8 cellular contexts compared by ENCODE assay signal in genomic region chr19:49592486-49593232, GRCh38. TPM values are rescaled to one million over a fixed set of nuclear protein-coding genes. Genes with fewer than 3 reads are reported as not detected.
DNase-seq lines count a peak whose midpoint lies in the region; TF ChIP-seq lines count a peak whose summit lies in the region.

No MANE protein-coding gene starts in this region.

- TF ChIP-seq CTCF in DOHH2 (IDR thresholded peaks at IDR 0.05; ENCODE audit: low read depth, low read length, poor library complexity, severe bottlenecking) (no peak), spleen (IDR thresholded peaks at IDR 0.05 in 8 of 11, conservative IDR thresholded peaks at IDR 0.05 in 3 of 11) (no peak)

- peak overlapping the region; percentile 91 for H3K4me3 ChIP-seq in DOHH2 (ENCODE audit: low read length)
- peak overlapping the region; percentile 81 for H3K4me3 ChIP-seq in iPS-15b (ENCODE audit: low read depth, low read length)
- peak overlapping the region; percentile 76 to 99 (median 96) for H3K4me3 ChIP-seq in spleen

- peaks cover 10% of the 10 kb centered on the region for H3K27me3 Mint-ChIP-seq in activated T-helper 1 cell treated with anti-CD3 and anti-CD28 coated beads, Interleukin-12 subunit alpha, Interleukin-12 subunit beta, Interleukin-2, Interleukin-4 antibody, amounts not matched to agents 30 ng/mL and 10 ng/mL and 1 ng/mL, durations not matched to agents 14 hours and 24 hours and 36 hours (ENCODE audit: insufficient read depth)

- WGBS in spleen, 5 donors = 2 to 6% (median 4%) methylated on average over 27 to 28 of the region's 28 CpGs

- no peaks in the 10 kb centered on the region for H3K9me3 Mint-ChIP-seq in activated T-helper 1 cell treated with anti-CD3 and anti-CD28 coated beads, Interleukin-12 subunit alpha, Interleukin-12 subunit beta, Interleukin-2, Interleukin-4 antibody, amounts not matched to agents 30 ng/mL and 10 ng/mL and 1 ng/mL, durations not matched to agents 14 hours and 24 hours and 36 hours

- peaks cover 4% of the 10 kb centered on the region; the same call in 1 of the 2 replicates for H3K27me3 ChIP-seq in DOHH2 (ENCODE audit: control insufficient read depth, low read length)
- no peaks in the 10 kb centered on the region for H3K27me3 ChIP-seq in iPS-15b (ENCODE audit: control insufficient read depth, insufficient read depth, low read length)
- H3K27me3 ChIP-seq in spleen (replicated peaks in 1 of 7) = no peaks in the 10 kb centered on the region

- peak overlapping the region; percentile 81 for H3K9ac ChIP-seq in iPS-15b (ENCODE audit: low read depth, low read length)

- H3K4me1 Mint-ChIP-seq in activated T-helper 1 cell treated with anti-CD3 and anti-CD28 coated beads, Interleukin-12 subunit alpha, Interleukin-12 subunit beta, Interleukin-2, Interleukin-4 antibody, amounts not matched to agents 30 ng/mL and 10 ng/mL and 1 ng/mL, durations not matched to agents 14 hours and 24 hours and 36 hours (ENCODE audit: low read depth) = peaks cover 40% of the 10 kb centered on the region

- no peak for DNase-seq in activated T-helper 1 cell treated with anti-CD3 and anti-CD28 coated beads, Interleukin-12 subunit alpha, Interleukin-12 subunit beta, Interleukin-2, Interleukin-4 antibody, amounts not matched to agents 30 ng/mL and 10 ng/mL and 1 ng/mL, durations not matched to agents 14 hours and 24 hours and 36 hours (ENCODE audit: low spot score)
- peak; percentile 79 for DNase-seq in spleen
- DNase-seq in mesenteric fat pad (ENCODE audit: low spot score) = no peak
- no peak for DNase-seq in CD1c-positive myeloid dendritic cell (ENCODE audit: extremely low spot score)
- no peak for DNase-seq in GF-D8 (lab: John Stamatoyannopoulos, UW)

- peak overlapping the region; percentile 95 for H3K27ac Mint-ChIP-seq in activated T-helper 1 cell treated with anti-CD3 and anti-CD28 coated beads, Interleukin-12 subunit alpha, Interleukin-12 subunit beta, Interleukin-2, Interleukin-4 antibody, amounts not matched to agents 30 ng/mL and 10 ng/mL and 1 ng/mL, durations not matched to agents 14 hours and 24 hours and 36 hours

- H3K4me1 ChIP-seq in DOHH2 (ENCODE audit: control insufficient read depth, low read length) (peaks cover 22% of the 10 kb centered on the region), iPS-15b (ENCODE audit: control insufficient read depth, insufficient read depth, low read length) (peaks cover 9% of the 10 kb centered on the region), spleen (peaks cover 16 to 63% (median 34%) of the 10 kb centered on the region in 6 donors)

- peaks cover 49% of the 10 kb centered on the region for H3K36me3 ChIP-seq in DOHH2 (ENCODE audit: control insufficient read depth, low read length)
- H3K36me3 ChIP-seq in KOPT-K1 (ENCODE audit: insufficient read depth, low read length) = peaks cover 41% of the 10 kb centered on the region
- H3K36me3 ChIP-seq in iPS-15b (ENCODE audit: control insufficient read depth, insufficient read depth, low read length) = peaks cover 29% of the 10 kb centered on the region
- H3K36me3 ChIP-seq in spleen = peaks cover 3 to 42% (median 38%) of the 10 kb centered on the region in 6 donors

- no peak for TF ChIP-seq POLR2A in spleen (IDR thresholded peaks at IDR 0.05)

- no peaks in the 10 kb centered on the region; the same call in 1 of the 2 replicates for H4K20me1 ChIP-seq in DOHH2 (ENCODE audit: control insufficient read depth, insufficient read depth, low read depth, low read length)

- no peaks in the 10 kb centered on the region for H3K9me3 ChIP-seq in DOHH2 (ENCODE audit: control insufficient read depth, insufficient read depth, low read length)
- no peaks in the 10 kb centered on the region for H3K9me3 ChIP-seq in KOPT-K1 (ENCODE audit: insufficient read depth, low read length, poor library complexity, severe bottlenecking)
- H3K9me3 ChIP-seq in iPS-15b (ENCODE audit: control insufficient read depth, insufficient read depth, low read length) = no peaks in the 10 kb centered on the region
- no peaks in the 10 kb centered on the region for H3K9me3 ChIP-seq in spleen

- H3F3A ChIP-seq in DOHH2 (ENCODE audit: control insufficient read depth, insufficient read depth) = peaks cover 24% of the 10 kb centered on the region

- H3K36me3 Mint-ChIP-seq in activated T-helper 1 cell treated with anti-CD3 and anti-CD28 coated beads, Interleukin-12 subunit alpha, Interleukin-12 subunit beta, Interleukin-2, Interleukin-4 antibody, amounts not matched to agents 30 ng/mL and 10 ng/mL and 1 ng/mL, durations not matched to agents 14 hours and 24 hours and 36 hours (ENCODE audit: low read depth) = peaks cover 14% of the 10 kb centered on the region

- H3K4me3 Mint-ChIP-seq in activated T-helper 1 cell treated with anti-CD3 and anti-CD28 coated beads, Interleukin-12 subunit alpha, Interleukin-12 subunit beta, Interleukin-2, Interleukin-4 antibody, amounts not matched to agents 30 ng/mL and 10 ng/mL and 1 ng/mL, durations not matched to agents 14 hours and 24 hours and 36 hours = peak overlapping the region; percentile 88

- no peaks in the 10 kb centered on the region for H3K9me2 ChIP-seq in DOHH2 (replicated peaks; ENCODE audit: control insufficient read depth, low read length)

- H3K79me2 ChIP-seq in DOHH2 (ENCODE audit: control insufficient read depth, low read length) = peaks cover 63% of the 10 kb centered on the region

- H3K4me2 ChIP-seq in DOHH2 (ENCODE audit: low read length) = peak overlapping the region; percentile 85

- intact Hi-C loops in activated T-helper 1 cell treated with anti-CD3 and anti-CD28 coated beads, Interleukin-12 subunit alpha, Interleukin-12 subunit beta, Interleukin-2, Interleukin-4 antibody, amounts not matched to agents 30 ng/mL and 10 ng/mL and 1 ng/mL, durations not matched to agents 14 hours and 24 hours and 36 hours (cut with micrococcal nuclease) = loop anchor here (1.0 to 10.0 kb wide), 5 partner anchors 48 to 435 kb away; partner anchors contain the start of genes BCL2L12, FUZ, IRF3 and MED25
- intact Hi-C loops in spleen (cut with DNase I; ENCODE audit: low total_unique reads) = loop anchor here (10.0 kb wide), 1 partner anchor 72 kb away; the partner anchor contains the start of genes BCL2L12 and IRF3

- H3K27ac ChIP-seq in DOHH2 (ENCODE audit: low read depth, low read length) = peak overlapping the region; percentile 100
- H3K27ac ChIP-seq in KOPT-K1 (ENCODE audit: low read depth, low read length, poor library complexity, severe bottlenecking) = peak overlapping the region; percentile 97
- peak overlapping the region; percentile 35 to 96 (median 92) for H3K27ac ChIP-seq in spleen

RNA-seq across cellular contexts. Expression of gene PRR12, which starts 1.7 kb away (rescaled TPM):
- total RNA-seq in activated T-helper 1 cell treated with anti-CD3 and anti-CD28 coated beads, Interleukin-12 subunit alpha, Interleukin-12 subunit beta, Interleukin-2, Interleukin-4 antibody, amounts not matched to agents 30 ng/mL and 10 ng/mL and 1 ng/mL, durations not matched to agents 14 hours and 24 hours and 36 hours = 32.3 and 34.2 TPM in 2 replicates
- 10 to 100 TPM; 18.8 to 44.3 (median 34.6) TPM for total RNA-seq in spleen
- polyA plus RNA-seq in spleen = 10 to 100 TPM in 1 of 3 donors, 1 to 10 TPM in 2; 3.7 to 21.4 (median 3.9) TPM
- 22.3 TPM for total RNA-seq in mesenteric fat pad

RNA-seq across cellular contexts. Expression of gene PRRG2, which starts 11.5 kb away (rescaled TPM):
- total RNA-seq in activated T-helper 1 cell treated with anti-CD3 and anti-CD28 coated beads, Interleukin-12 subunit alpha, Interleukin-12 subunit beta, Interleukin-2, Interleukin-4 antibody, amounts not matched to agents 30 ng/mL and 10 ng/mL and 1 ng/mL, durations not matched to agents 14 hours and 24 hours and 36 hours = 0.59 and 1.2 TPM in 2 replicates
- 1 to 10 TPM in 5 of 7 donors, under 1 TPM in 2; 0.37 to 7.9 (median 1.3) TPM for total RNA-seq in spleen
- polyA plus RNA-seq in spleen = 1 to 10 TPM in 2 of 3 donors, under 1 TPM in 1; 0.91 to 2.3 (median 1.3) TPM
- total RNA-seq in mesenteric fat pad = 1.1 TPM

RNA-seq across cellular contexts. Expression of gene NOSIP, which starts 12.3 kb away (rescaled TPM):
- total RNA-seq in activated T-helper 1 cell treated with anti-CD3 and anti-CD28 coated beads, Interleukin-12 subunit alpha, Interleukin-12 subunit beta, Interleukin-2, Interleukin-4 antibody, amounts not matched to agents 30 ng/mL and 10 ng/mL and 1 ng/mL, durations not matched to agents 14 hours and 24 hours and 36 hours = 72.1 and 77.5 TPM in 2 replicates
- total RNA-seq in spleen (10 to 100 TPM; 58.6 to 73.8 (median 70.0) TPM), mesenteric fat pad (46.0 TPM)
- 100 to 1,000 TPM; 129 to 152 (median 149) TPM for polyA plus RNA-seq in spleen

RNA-seq across cellular contexts. Expression of gene RRAS, which starts 47.3 kb away (rescaled TPM):
- total RNA-seq in activated T-helper 1 cell treated with anti-CD3 and anti-CD28 coated beads, Interleukin-12 subunit alpha, Interleukin-12 subunit beta, Interleukin-2, Interleukin-4 antibody, amounts not matched to agents 30 ng/mL and 10 ng/mL and 1 ng/mL, durations not matched to agents 14 hours and 24 hours and 36 hours = 4.4 and 4.7 TPM in 2 replicates
- total RNA-seq in spleen = 10 to 100 TPM; 30.9 to 57.6 (median 44.4) TPM
- 100 to 1,000 TPM in 1 of 3 donors, 10 to 100 TPM in 2; 66.5 to 106 (median 98.2) TPM for polyA plus RNA-seq in spleen
- total RNA-seq in mesenteric fat pad = 107 TPM

RNA-seq across cellular contexts. Expression of gene SCAF1, which starts 49.4 kb away (rescaled TPM):
- total RNA-seq in activated T-helper 1 cell treated with anti-CD3 and anti-CD28 coated beads, Interleukin-12 subunit alpha, Interleukin-12 subunit beta, Interleukin-2, Interleukin-4 antibody, amounts not matched to agents 30 ng/mL and 10 ng/mL and 1 ng/mL, durations not matched to agents 14 hours and 24 hours and 36 hours = 75.4 and 79.7 TPM in 2 replicates
- total RNA-seq in spleen = 10 to 100 TPM; 21.9 to 66.2 (median 57.0) TPM
- 10 to 100 TPM in 1 of 3 donors, 1 to 10 TPM in 2; 7.5 to 21.3 (median 7.6) TPM for polyA plus RNA-seq in spleen
- 64.3 TPM for total RNA-seq in mesenteric fat pad
